ENCODE assay signal across 18 cellular contexts in genomic region chr15:29724026-29724425, GRCh38.
A peak's percentile ranks its signal among the peaks of the same experiment; 100 is the strongest.
DNase-seq lines count a peak whose midpoint lies in the region; ATAC-seq, FAIRE-seq and TF ChIP-seq lines count a peak whose summit lies in the region.
"Had no signal": no experiment of that assay in that cellular context is flagged by ENCODE, and none has a peak within 500 bp of the region (broad histone marks: within the 10 kb centered on the region; RNA-seq: fewer than 3 reads in every experiment).

No MANE protein-coding gene starts in this region.

- peaks cover 12% of the 10 kb centered on the region for H3K27me3 Mint-ChIP-seq in endothelial cell (ENCODE audit: unreplicated experiment)
- peaks cover 4% of the 10 kb centered on the region for H3K27me3 Mint-ChIP-seq in activated naive CD4-positive, alpha-beta T cell treated with anti-CD3 and anti-CD28 coated beads, Interleukin-2, amount 10 ng/mL, durations not matched to agents 7 days and 5 days

- no peak for TF ChIP-seq CTCF in endothelial cell (IDR thresholded peaks at IDR 0.05; ENCODE audit: unreplicated experiment)

- no peaks in the 10 kb centered on the region for H3K27me3 ChIP-seq in small intestine (ENCODE audit: control insufficient read depth in 2 of 2, insufficient read depth in 2 of 2, low read length in 2 of 2)
- H3K27me3 ChIP-seq: BE2C had no signal

- peaks cover 94% of the 10 kb centered on the region for H3K36me3 Mint-ChIP-seq in endothelial cell (ENCODE audit: low read depth, unreplicated experiment)
- no peaks in the 10 kb centered on the region for H3K36me3 Mint-ChIP-seq in activated naive CD4-positive, alpha-beta T cell treated with anti-CD3 and anti-CD28 coated beads, Interleukin-2, amount 10 ng/mL, durations not matched to agents 7 days and 5 days

- no peaks in the 10 kb centered on the region for H3K9me3 Mint-ChIP-seq in endothelial cell (ENCODE audit: unreplicated experiment)
- peaks cover 24% of the 10 kb centered on the region for H3K9me3 Mint-ChIP-seq in activated naive CD4-positive, alpha-beta T cell treated with anti-CD3 and anti-CD28 coated beads, Interleukin-2, amount 10 ng/mL, durations not matched to agents 7 days and 5 days

- H3K27ac ChIP-seq in small intestine (ENCODE audit: low read depth in 1 of 2, low read length in 1 of 2) = no peak overlapping the region
- H3K27ac ChIP-seq: A549, C4-2B had no signal

- H3K4me3 ChIP-seq in small intestine (ENCODE audit: low read depth in 1 of 2, low read length in 2 of 2) = no peak overlapping the region
- H3K4me3 ChIP-seq: A549 had no signal

- DNase-seq in NCI-H524 (lab: John Stamatoyannopoulos, UW) (peak; percentile 93 to 96), NCI-H82 treated with DMSO at 0.1 percent for 48 hours (lab: John Stamatoyannopoulos, UW; ENCODE audit: unreplicated experiment) (peak; percentile 84), endothelial cell (ENCODE audit: low spot score) (no peak), small intestine (peak; percentile 60), 8988T (no peak)
- no peak for DNase-seq in activated naive CD4-positive, alpha-beta T cell treated with anti-CD3 and anti-CD28 coated beads, Interleukin-2, amount 10 ng/mL, durations not matched to agents 7 days and 5 days
- DNase-seq: BE2C; CD4-positive, alpha-beta memory T cell; DMS153; DMS79 treated with DMSO at 0.1 percent for 48 hours; EL; GOT3; H9 had no signal

- peaks cover 2% of the 10 kb centered on the region for H3K9me3 ChIP-seq in small intestine (ENCODE audit: control insufficient read depth, low read depth)
- H3K9me3 ChIP-seq: BE2C had no signal

- H3K4me1 ChIP-seq in small intestine (ENCODE audit: control insufficient read depth in 2 of 2, insufficient read depth in 1 of 2, low read depth in 1 of 2, low read length in 1 of 2) = no peaks in the 10 kb centered on the region
- H3K4me1 ChIP-seq: BE2C had no signal

- FAIRE-seq in small intestine (lab: Jason Lieb, UNC) = no peak
- FAIRE-seq: G401.6, GM12891 had no signal

- no peak for ATAC-seq in HG02981 (IDR thresholded peaks at IDR 0.05; ENCODE audit: unreplicated experiment)
- ATAC-seq: A549 had no signal

- H3K27ac Mint-ChIP-seq in endothelial cell (ENCODE audit: unreplicated experiment) = no peak overlapping the region
- H3K27ac Mint-ChIP-seq in activated naive CD4-positive, alpha-beta T cell treated with anti-CD3 and anti-CD28 coated beads, Interleukin-2, amount 10 ng/mL, durations not matched to agents 7 days and 5 days = no peak overlapping the region
- H3K27ac Mint-ChIP-seq: CD4-positive, alpha-beta memory T cell; H9 had no signal

- peaks cover 11% of the 10 kb centered on the region for H3K4me1 Mint-ChIP-seq in endothelial cell (ENCODE audit: unreplicated experiment)
- no peaks in the 10 kb centered on the region for H3K4me1 Mint-ChIP-seq in activated naive CD4-positive, alpha-beta T cell treated with anti-CD3 and anti-CD28 coated beads, Interleukin-2, amount 10 ng/mL, durations not matched to agents 7 days and 5 days
- H3K4me1 Mint-ChIP-seq: CD4-positive, alpha-beta memory T cell; H9 had no signal

- peak overlapping the region; percentile 70 for H3K4me3 Mint-ChIP-seq in endothelial cell (ENCODE audit: unreplicated experiment)
- H3K4me3 Mint-ChIP-seq in activated naive CD4-positive, alpha-beta T cell treated with anti-CD3 and anti-CD28 coated beads, Interleukin-2, amount 10 ng/mL, durations not matched to agents 7 days and 5 days = no peak overlapping the region
- H3K4me3 Mint-ChIP-seq: CD4-positive, alpha-beta memory T cell; H9 had no signal

- whole genome bisulfite sequencing in small intestine, 3 donors = 47 to 76% (median 50%) methylated on average over 3 of the region's 3 CpGs

- CTCF ChIA-PET in activated naive CD4-positive, alpha-beta T cell treated with anti-CD3 and anti-CD28 coated beads, Interleukin-2, amount 10 ng/mL, durations not matched to agents 7 days and 5 days (lab: Charles Lee) = no interaction called here

- peaks cover 12 to 20% of the 10 kb centered on the region in 2 donors for H3K36me3 ChIP-seq in small intestine (ENCODE audit: control insufficient read depth in 2 of 2, insufficient read depth in 2 of 2, low read length in 2 of 2)

Comparison
In these comparisons a context has a peak if more than half of its experiments do, and no peak if none do; other contexts are left out.
1. DNase-seq: peak in NCI-H524 (2 of 2), NCI-H82 treated with DMSO at 0.1 percent for 48 hours (single experiment) and small intestine (single experiment); none in endothelial cell (single experiment), 8988T (single experiment) and activated naive CD4-positive, alpha-beta T cell treated with anti-CD3 and anti-CD28 coated beads, Interleukin-2, amount 10 ng/mL, durations not matched to agents 7 days and 5 days (single experiment).